7 cellular contexts compared by ENCODE assay signal in the genomic region with DNA sequence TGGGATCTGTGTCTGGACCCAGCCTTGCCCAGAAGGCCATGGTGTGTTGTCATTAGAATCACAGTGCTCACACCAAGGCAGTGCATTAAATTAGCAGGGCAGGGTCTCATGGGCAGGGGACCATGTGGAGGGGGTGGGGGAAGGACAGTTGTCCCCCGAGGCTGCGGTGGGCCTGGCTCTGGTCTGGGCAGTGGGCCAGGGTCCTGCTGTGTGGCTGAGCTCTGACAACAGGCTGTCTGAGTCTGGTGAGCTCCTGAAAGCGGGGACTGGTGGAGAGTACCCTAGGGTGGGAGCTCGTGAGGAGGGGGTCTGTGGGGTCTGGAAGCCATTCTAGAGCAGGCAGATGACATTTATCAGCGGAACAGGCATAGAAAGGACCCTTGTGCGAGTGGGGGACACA. TPM values are rescaled to one million over a fixed set of nuclear protein-coding genes. Genes with fewer than 3 reads are reported as not detected.
"Had no signal": no experiment of that assay in that cellular context is flagged by ENCODE, and none has a peak within 500 bp of the region (broad histone marks: within the 10 kb centered on the region; RNA-seq: fewer than 3 reads in every experiment).

No MANE protein-coding gene starts in this region.

RNA-seq across cellular contexts. Expression of a gene that starts 2.0 kb away (rescaled TPM):
- total RNA-seq: GM23248, H4, H7, HepG2, HFFc6, HT1080, K562 had no signal
- polyA plus RNA-seq: GM23248, HepG2, K562 had no signal

RNA-seq across cellular contexts. Expression of a gene that starts 49.8 kb away (rescaled TPM):
- total RNA-seq: H4, H7, K562 had no signal
